ENCODE assay signal across 24 cellular contexts in the genomic region with DNA sequence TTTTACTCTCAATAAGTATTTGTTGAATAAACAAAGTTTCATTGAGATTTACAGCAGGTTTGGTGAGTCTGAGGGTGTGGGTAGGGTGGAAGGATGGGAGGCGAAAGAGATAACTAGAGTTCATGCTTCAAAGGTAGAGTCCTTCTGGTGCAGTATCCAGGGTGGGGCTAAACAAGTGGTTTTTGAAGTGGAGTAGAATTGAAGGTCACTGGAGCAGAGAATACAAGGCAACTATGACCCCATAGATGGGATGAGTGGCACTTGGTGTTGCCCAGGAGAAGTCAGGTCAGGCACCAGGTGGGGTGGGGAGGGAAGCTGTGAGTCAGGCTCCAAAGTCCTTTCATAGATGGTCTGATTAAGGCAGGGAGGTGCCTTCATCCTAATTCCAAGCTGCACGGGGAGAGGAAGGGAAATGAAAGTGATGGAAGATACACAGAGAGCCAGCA. TPM values are rescaled to one million over a fixed set of nuclear protein-coding genes. Genes with fewer than 3 reads are reported as not detected.
DNase-seq lines count a peak whose midpoint lies in the region; ATAC-seq, FAIRE-seq and TF ChIP-seq lines count a peak whose summit lies in the region.
"Had no signal": no experiment of that assay in that cellular context is flagged by ENCODE, and none has a peak within 500 bp of the region (broad histone marks: within the 10 kb centered on the region; RNA-seq: fewer than 3 reads in every experiment).

No MANE protein-coding gene starts in this region.

- H3K4me3 Mint-ChIP-seq in activated naive CD8-positive, alpha-beta T cell treated with anti-CD3 and anti-CD28 coated beads, Interleukin-2, amount 10 ng/mL, durations not matched to agents 7 days and 5 days, result no peak overlapping the region
- no peak overlapping the region for H3K4me3 Mint-ChIP-seq in activated naive CD8-positive, alpha-beta T cell treated with anti-CD3 and anti-CD28 coated beads, Interleukin-2, amount 50 U/mL, for 24 hours
- no peak overlapping the region for H3K4me3 Mint-ChIP-seq in nephron progenitor cell
- H3K4me3 Mint-ChIP-seq: activated CD8-positive, alpha-beta T cell treated with anti-CD3 and anti-CD28 coated beads for 36 hours; activated naive CD4-positive, alpha-beta T cell treated with anti-CD3 and anti-CD28 coated beads for 36 hours; activated T-cell treated with anti-CD3 and anti-CD28 coated beads, Interleukin-2, amount 50 U/mL, for 24 hours; neural progenitor cell; T-helper 2 cell treated with Interferon-gamma antibody and Interleukin-4, amounts not matched to agents 5 μg/mL and 100 μg/mL, for 36 hours had no signal

- peaks cover 20% of the 10 kb centered on the region for H3K9me3 Mint-ChIP-seq in activated naive CD8-positive, alpha-beta T cell treated with anti-CD3 and anti-CD28 coated beads, Interleukin-2, amount 10 ng/mL, durations not matched to agents 7 days and 5 days
- peaks cover 12% of the 10 kb centered on the region for H3K9me3 Mint-ChIP-seq in activated naive CD8-positive, alpha-beta T cell treated with anti-CD3 and anti-CD28 coated beads, Interleukin-2, amount 50 U/mL, for 24 hours
- H3K9me3 Mint-ChIP-seq in nephron progenitor cell, result peaks cover 27% of the 10 kb centered on the region

- H3K27ac ChIP-seq in PC-9, result peak overlapping the region; percentile 60
- peak overlapping the region; percentile 8 to 28 for H3K27ac ChIP-seq in esophagus (ENCODE audit: low read depth in 2 of 2, low read length in 1 of 2)
- no peak overlapping the region for H3K27ac ChIP-seq in small intestine (ENCODE audit: low read depth in 1 of 2, low read length in 1 of 2)
- H3K27ac ChIP-seq: ascending aorta, neural progenitor cell had no signal

- no peaks in the 10 kb centered on the region for H4K20me1 ChIP-seq in PC-9 (ENCODE audit: insufficient read depth)
- H4K20me1 ChIP-seq: BLaER1 treated with 17β-estradiol and CSF1 and Interleukin-3, amounts not matched to agents 10 nM and 100 nM had no signal

- no peak for TF ChIP-seq CTCF in PC-9 (conservative IDR thresholded peaks at IDR 0.05)
- no peak for TF ChIP-seq CTCF in nephron progenitor cell (IDR thresholded peaks at IDR 0.05)

- FAIRE-seq in small intestine (lab: Jason Lieb, UNC), result no peak
- FAIRE-seq: A204.1, endometrium had no signal

- peak overlapping the region; percentile 17 for H3K4me2 ChIP-seq in PC-9
- H3K4me2 ChIP-seq: neural progenitor cell had no signal

- H2AFZ ChIP-seq in PC-9, result 0 out of 2 replicates have a peak overlapping the region, but pooled peaks have one; percentile 28
- H2AFZ ChIP-seq: neural progenitor cell had no signal

- peaks cover 12% of the 10 kb centered on the region; the same call in 1 of the 2 replicates for H3F3A ChIP-seq in PC-9 (ENCODE audit: insufficient read depth, low read depth)

- peaks cover 3% of the 10 kb centered on the region for H3K9me3 ChIP-seq in PC-9 (ENCODE audit: insufficient read depth, low read depth)
- no peaks in the 10 kb centered on the region for H3K9me3 ChIP-seq in esophagus (ENCODE audit: control insufficient read depth in 2 of 2, insufficient read depth in 1 of 2, low read depth in 1 of 2, low read length in 1 of 2)
- H3K9me3 ChIP-seq in small intestine (ENCODE audit: control insufficient read depth, low read depth), result no peaks in the 10 kb centered on the region

- no peak for DNase-seq in activated naive CD8-positive, alpha-beta T cell treated with anti-CD3 and anti-CD28 coated beads, Interleukin-2, amount 10 ng/mL, durations not matched to agents 7 days and 5 days
- DNase-seq in activated naive CD8-positive, alpha-beta T cell treated with anti-CD3 and anti-CD28 coated beads, Interleukin-2, amount 50 U/mL, for 24 hours, result no peak
- peak in 1 of 2 experiments; percentile 73 for DNase-seq in PC-9
- DNase-seq in small intestine, result peak; percentile 98
- no peak for DNase-seq in DMS114 treated with DMSO at 0.1 percent for 48 hours (lab: John Stamatoyannopoulos, UW; ENCODE audit: unreplicated experiment)
- no peak for DNase-seq in nephron progenitor cell
- DNase-seq: activated CD4-positive, CD25-positive, alpha-beta regulatory T cell; activated CD8-positive, alpha-beta T cell treated with anti-CD3 and anti-CD28 coated beads for 36 hours; activated naive CD4-positive, alpha-beta T cell treated with anti-CD3 and anti-CD28 coated beads for 36 hours; activated T-cell treated with anti-CD3 and anti-CD28 coated beads, Interleukin-2, amount 50 U/mL, for 24 hours; HCEC 1CT; KG1; NCI-H1105 treated with DMSO at 0.1 percent for 48 hours; NCI-H2107; NCI-H69; substantia nigra had no signal

- WGBS in esophagus, 2 donors, result 69 to 71% methylated on average over 2 of the region's 2 CpGs
- WGBS in small intestine, 3 donors, result 16 to 60% (median 40%) methylated on average over 2 of the region's 2 CpGs

- H3K27me3 Mint-ChIP-seq in activated naive CD8-positive, alpha-beta T cell treated with anti-CD3 and anti-CD28 coated beads, Interleukin-2, amount 10 ng/mL, durations not matched to agents 7 days and 5 days, result no peaks in the 10 kb centered on the region
- no peaks in the 10 kb centered on the region for H3K27me3 Mint-ChIP-seq in activated naive CD8-positive, alpha-beta T cell treated with anti-CD3 and anti-CD28 coated beads, Interleukin-2, amount 50 U/mL, for 24 hours
- H3K27me3 Mint-ChIP-seq in nephron progenitor cell (ENCODE audit: low read depth, poor library complexity), result peaks cover 12% of the 10 kb centered on the region
- H3K27me3 Mint-ChIP-seq: activated CD8-positive, alpha-beta T cell treated with anti-CD3 and anti-CD28 coated beads for 36 hours; activated T-cell treated with anti-CD3 and anti-CD28 coated beads, Interleukin-2, amount 50 U/mL, for 24 hours had no signal

- H3K4me1 ChIP-seq in PC-9 (replicated peaks; ENCODE audit: insufficient read depth), result peaks cover 25% of the 10 kb centered on the region
- H3K4me1 ChIP-seq in esophagus (ENCODE audit: control insufficient read depth in 2 of 2, insufficient read depth in 2 of 2, low read length in 1 of 2), result no peaks in the 10 kb centered on the region
- peaks cover 7 to 8% of the 10 kb centered on the region in 2 donors for H3K4me1 ChIP-seq in small intestine (ENCODE audit: control insufficient read depth in 2 of 2, insufficient read depth in 1 of 2, low read depth in 1 of 2, low read length in 1 of 2)
- H3K4me1 ChIP-seq: ascending aorta, neural progenitor cell had no signal

- H3K36me3 ChIP-seq in PC-9 (ENCODE audit: low read depth), result no peaks in the 10 kb centered on the region
- H3K36me3 ChIP-seq in esophagus (ENCODE audit: control insufficient read depth in 2 of 2, insufficient read depth in 2 of 2, low read length in 1 of 2), result peaks cover 0 to 2% of the 10 kb centered on the region in 2 donors
- no peaks in the 10 kb centered on the region for H3K36me3 ChIP-seq in small intestine (ENCODE audit: control insufficient read depth in 2 of 2, insufficient read depth in 2 of 2, low read length in 2 of 2)
- H3K36me3 ChIP-seq: ascending aorta; BLaER1 treated with 17β-estradiol and CSF1 and Interleukin-3, amounts not matched to agents 10 nM and 100 nM; neural progenitor cell had no signal

- no peaks in the 10 kb centered on the region for H3K9me2 ChIP-seq in PC-9 (ENCODE audit: insufficient read depth)

- H3K4me3 ChIP-seq in PC-9, result no peak overlapping the region
- no peak overlapping the region for H3K4me3 ChIP-seq in esophagus (ENCODE audit: low read depth in 1 of 2, low read length in 2 of 2)
- H3K4me3 ChIP-seq in small intestine (ENCODE audit: low read depth in 1 of 2, low read length in 2 of 2), result no peak overlapping the region
- H3K4me3 ChIP-seq: ascending aorta; BLaER1 treated with 17β-estradiol and CSF1 and Interleukin-3, amounts not matched to agents 10 nM and 100 nM; neural progenitor cell had no signal

- no peak for ATAC-seq in activated naive CD8-positive, alpha-beta T cell treated with anti-CD3 and anti-CD28 coated beads, Interleukin-2, amount 10 ng/mL, durations not matched to agents 7 days and 5 days (ENCODE audit: low read depth)
- no peak for ATAC-seq in activated naive CD8-positive, alpha-beta T cell treated with anti-CD3 and anti-CD28 coated beads, Interleukin-2, amount 50 U/mL, for 24 hours
- no peak for ATAC-seq in HG02938 (IDR thresholded peaks at IDR 0.05; ENCODE audit: unreplicated experiment)
- ATAC-seq: activated CD8-positive, alpha-beta T cell treated with anti-CD3 and anti-CD28 coated beads for 36 hours had no signal

- no TSS peak for BruUV-seq in PC-9 (replicated peaks; lab: Mats Ljungman, UMichigan)

- no peaks in the 10 kb centered on the region for H3K79me2 ChIP-seq in PC-9 (ENCODE audit: low read depth)

- H3K27me3 ChIP-seq in PC-9 (ENCODE audit: insufficient read depth, low read depth) (no peaks in the 10 kb centered on the region), esophagus (ENCODE audit: control insufficient read depth in 1 of 2, insufficient read depth in 2 of 2, low read length in 2 of 2) (no peaks in the 10 kb centered on the region), small intestine (ENCODE audit: control insufficient read depth in 2 of 2, insufficient read depth in 2 of 2, low read length in 2 of 2) (no peaks in the 10 kb centered on the region)
- H3K27me3 ChIP-seq: ascending aorta; BLaER1 treated with 17β-estradiol and CSF1 and Interleukin-3, amounts not matched to agents 10 nM and 100 nM; neural progenitor cell had no signal

- POLR2A ChIA-PET in activated naive CD8-positive, alpha-beta T cell treated with anti-CD3 and anti-CD28 coated beads, Interleukin-2, amount 10 ng/mL, durations not matched to agents 7 days and 5 days (lab: Charles Lee), result no interaction called here
- POLR2A ChIA-PET in PC-9 (lab: Charles Lee; ENCODE audit: unreplicated experiment), result no interaction called here

- H3K4me1 Mint-ChIP-seq in activated naive CD8-positive, alpha-beta T cell treated with anti-CD3 and anti-CD28 coated beads, Interleukin-2, amount 10 ng/mL, durations not matched to agents 7 days and 5 days, result peaks cover 15% of the 10 kb centered on the region
- H3K4me1 Mint-ChIP-seq in activated naive CD8-positive, alpha-beta T cell treated with anti-CD3 and anti-CD28 coated beads, Interleukin-2, amount 50 U/mL, for 24 hours, result peaks cover 3% of the 10 kb centered on the region
- H3K4me1 Mint-ChIP-seq in nephron progenitor cell, result no peaks in the 10 kb centered on the region
- H3K4me1 Mint-ChIP-seq: neural progenitor cell had no signal

- H3K36me3 Mint-ChIP-seq in activated naive CD8-positive, alpha-beta T cell treated with anti-CD3 and anti-CD28 coated beads, Interleukin-2, amount 10 ng/mL, durations not matched to agents 7 days and 5 days, result peaks cover 28% of the 10 kb centered on the region
- H3K36me3 Mint-ChIP-seq in activated naive CD8-positive, alpha-beta T cell treated with anti-CD3 and anti-CD28 coated beads, Interleukin-2, amount 50 U/mL, for 24 hours (ENCODE audit: low read depth), result peaks cover 10% of the 10 kb centered on the region
- peaks cover 6% of the 10 kb centered on the region for H3K36me3 Mint-ChIP-seq in nephron progenitor cell (ENCODE audit: low read depth)

- CTCF ChIA-PET in PC-9 (lab: Charles Lee), result no interaction called here

- intact Hi-C loops in PC-9 (cut with micrococcal nuclease; ENCODE audit: unreplicated experiment), result no loop called here

- H3K27ac Mint-ChIP-seq in activated naive CD8-positive, alpha-beta T cell treated with anti-CD3 and anti-CD28 coated beads, Interleukin-2, amount 10 ng/mL, durations not matched to agents 7 days and 5 days, result peak overlapping the region; percentile 25
- H3K27ac Mint-ChIP-seq in activated naive CD8-positive, alpha-beta T cell treated with anti-CD3 and anti-CD28 coated beads, Interleukin-2, amount 50 U/mL, for 24 hours, result no peak overlapping the region
- no peak overlapping the region for H3K27ac Mint-ChIP-seq in nephron progenitor cell
- H3K27ac Mint-ChIP-seq: activated CD8-positive, alpha-beta T cell treated with anti-CD3 and anti-CD28 coated beads for 36 hours; activated naive CD4-positive, alpha-beta T cell treated with anti-CD3 and anti-CD28 coated beads for 36 hours; activated T-cell treated with anti-CD3 and anti-CD28 coated beads, Interleukin-2, amount 50 U/mL, for 24 hours; neural progenitor cell; T-helper 2 cell treated with Interferon-gamma antibody and Interleukin-4, amounts not matched to agents 5 μg/mL and 100 μg/mL, for 36 hours had no signal

RNA-seq across cellular contexts. Expression of a gene that starts 6.6 kb away (rescaled TPM):
- 100 to 1,000 TPM; 138 to 143 TPM for total RNA-seq in activated naive CD8-positive, alpha-beta T cell treated with anti-CD3 and anti-CD28 coated beads, Interleukin-2, amount 10 ng/mL, durations not matched to agents 7 days and 5 days
- 70.9 and 86.1 TPM in 2 replicates for total RNA-seq in PC-9 (2021)
- polyA plus RNA-seq in esophagus (10 to 100 TPM; 29.7 to 33.6 TPM), small intestine (10 to 100 TPM; 38.2 to 59.7 (median 53.2) TPM)

Comparison
In these comparisons a context has a peak if more than half of its experiments do, and no peak if none do; other contexts are left out.
1. H3K27ac ChIP-seq: peak in PC-9 (single experiment) and esophagus (2 of 2); none in small intestine (0 of 2).